In genomic region chr20:1328680-1329330, GRCh38 we compare ENCODE assay signal across 9 cellular contexts. TPM values are rescaled to one million over a fixed set of nuclear protein-coding genes. Genes with fewer than 3 reads are reported as not detected.
DNase-seq lines count a peak whose midpoint lies in the region; ATAC-seq and TF ChIP-seq lines count a peak whose summit lies in the region.
"Had no signal": no experiment of that assay in that cellular context is flagged by ENCODE, and none has a peak within 500 bp of the region (broad histone marks: within the 10 kb centered on the region; RNA-seq: fewer than 3 reads in every experiment).

SDCBP2 (minus strand) TSS chr20:1329139; CDS start chr20:1320416, 8,723 bp downstream.

- peaks cover 12% of the 10 kb centered on the region for H3K4me1 Mint-ChIP-seq in chondrocyte (ENCODE audit: low read depth)
- peaks cover 0 to 41% (median 34%) of the 10 kb centered on the region in 4 donors for H3K4me1 Mint-ChIP-seq in naive thymus-derived CD8-positive, alpha-beta T cell

- no peak for ATAC-seq in naive thymus-derived CD8-positive, alpha-beta T cell

- peak within 1 kb of the TSS in 8 of 11 experiments; percentile 8 to 99 (median 26); a peak in 7 of 22 replicates for H3K9ac ChIP-seq in BLaER1 treated with 17β-estradiol and CSF1 and Interleukin-3, amounts not matched to agents 10 nM and 100 nM

- H3K27ac Mint-ChIP-seq in chondrocyte (ENCODE audit: unreplicated experiment): peak within 1 kb of the TSS; percentile 87
- peak within 1 kb of the TSS in 9 of 10 donors; percentile 85 to 96 (median 93) for H3K27ac Mint-ChIP-seq in naive thymus-derived CD8-positive, alpha-beta T cell

- no peaks in the 10 kb centered on the region for H3K9me3 ChIP-seq in BLaER1 treated with 17β-estradiol and CSF1 and Interleukin-3, amounts not matched to agents 10 nM and 100 nM (replicated peaks in 1 of 11)
- H3K9me3 ChIP-seq: thoracic aorta had no signal

- peaks cover 56 to 72% (median 62%) of the 10 kb centered on the region in 10 experiments for H3K4me1 ChIP-seq in BLaER1 treated with 17β-estradiol and CSF1 and Interleukin-3, amounts not matched to agents 10 nM and 100 nM

- POLR2A ChIA-PET in naive thymus-derived CD8-positive, alpha-beta T cell (lab: Charles Lee): interaction anchor here (1.1 kb wide), 1 partner anchor 64 kb away, joined by 4 read pairs; the partner anchor contains the start of gene FKBP1A

- H3K27ac ChIP-seq in BLaER1 treated with 17β-estradiol and CSF1 and Interleukin-3, amounts not matched to agents 10 nM and 100 nM: peak within 1 kb of the TSS in 6 of 11 experiments; percentile 5 to 100 (median 36); a peak in 8 of 22 replicates

- H3K36me3 Mint-ChIP-seq in chondrocyte (ENCODE audit: low read depth): no peaks in the 10 kb centered on the region
- peaks cover 0 to 20% (median 7%) of the 10 kb centered on the region in 3 donors for H3K36me3 Mint-ChIP-seq in naive thymus-derived CD8-positive, alpha-beta T cell

- H4K20me1 ChIP-seq in BLaER1 treated with 17β-estradiol and CSF1 and Interleukin-3, amounts not matched to agents 10 nM and 100 nM: peaks cover 19 to 74% (median 55%) of the 10 kb centered on the region in 11 experiments; a peak in 19 of 22 replicates

- H3K4me3 Mint-ChIP-seq in chondrocyte (ENCODE audit: unreplicated experiment): no peak within 1 kb of the TSS
- peak within 1 kb of the TSS in 7 of 10 donors; percentile 2 to 62 (median 37) for H3K4me3 Mint-ChIP-seq in naive thymus-derived CD8-positive, alpha-beta T cell

- in situ Hi-C loops in GM13977 (cut with MboI; ENCODE audit: low pct_unique_long_range_greater_than_20kb, low sequenced_read_pairs, unreplicated experiment) (no loop called here), G401 (cut with HindIII; ENCODE audit: low sequenced_read_pairs) (no loop called here)

- no peaks in the 10 kb centered on the region for H3K27me3 ChIP-seq in BLaER1 treated with 17β-estradiol and CSF1 and Interleukin-3, amounts not matched to agents 10 nM and 100 nM

- peak within 1 kb of the TSS; percentile 29 to 98 (median 96) for H3K4me2 ChIP-seq in BLaER1 treated with 17β-estradiol and CSF1 and Interleukin-3, amounts not matched to agents 10 nM and 100 nM

- no peaks in the 10 kb centered on the region for H3K9me3 Mint-ChIP-seq in chondrocyte (ENCODE audit: low read depth)
- H3K9me3 Mint-ChIP-seq in naive thymus-derived CD8-positive, alpha-beta T cell: no peaks in the 10 kb centered on the region

- H3K36me3 ChIP-seq in BLaER1 treated with 17β-estradiol and CSF1 and Interleukin-3, amounts not matched to agents 10 nM and 100 nM: peaks cover 21 to 47% (median 33%) of the 10 kb centered on the region in 11 experiments
- H3K36me3 ChIP-seq: thoracic aorta had no signal

- H3K27me3 Mint-ChIP-seq in chondrocyte (ENCODE audit: low read depth): no peaks in the 10 kb centered on the region
- H3K27me3 Mint-ChIP-seq in naive thymus-derived CD8-positive, alpha-beta T cell: no peaks in the 10 kb centered on the region

- no peak within 1 kb of the TSS for H3K4me3 ChIP-seq in BLaER1 treated with 17β-estradiol and CSF1 and Interleukin-3, amounts not matched to agents 10 nM and 100 nM
- H3K4me3 ChIP-seq in LNCaP clone FGC (ENCODE audit: low read depth, low read length): no peak within 1 kb of the TSS
- H3K4me3 ChIP-seq: thoracic aorta had no signal

- DNase-seq in LNCaP clone FGC (ENCODE audit: low read depth) (peak; percentile 55), chondrocyte (ENCODE audit: low spot score) (no peak), putamen (ENCODE audit: low spot score) (no peak), NCI-H226 (no peak), GM13977 (ENCODE audit: low spot score) (no peak), G401 (ENCODE audit: low spot score) (no peak)
- no peak for DNase-seq in naive thymus-derived CD8-positive, alpha-beta T cell

- no peak for TF ChIP-seq CTCF in LNCaP clone FGC (IDR thresholded peaks at IDR 0.05; ENCODE audit: control insufficient read depth, extremely low read depth, insufficient read depth)
- no peak for TF ChIP-seq CTCF in chondrocyte (IDR thresholded peaks at IDR 0.05)
- no peak for TF ChIP-seq CTCF in GM13977 (IDR thresholded peaks at IDR 0.05; ENCODE audit: extremely low read depth, insufficient read depth, missing control alignments)

RNA-seq across cellular contexts. Expression of gene SDCBP2, which starts in this region (rescaled TPM):
- 0.89 to 2.3 TPM (median 2.0 TPM) in 3 replicates for total RNA-seq in chondrocyte
- total RNA-seq in naive thymus-derived CD8-positive, alpha-beta T cell: 1 to 10 TPM; 2.7 to 3.3 TPM
- 1 to 10 TPM in 1 of 3 donors, under 1 TPM in 2; 0.81 to 1.5 (median 0.98) TPM for polyA plus RNA-seq in naive thymus-derived CD8-positive, alpha-beta T cell
- 0.49 and 2.0 TPM in 2 replicates for total RNA-seq in G401 (2014; rRNA removed; shearing (Covaris generic))
